Comparison of ENCODE assay signal across 1 cellular context in the genomic region with DNA sequence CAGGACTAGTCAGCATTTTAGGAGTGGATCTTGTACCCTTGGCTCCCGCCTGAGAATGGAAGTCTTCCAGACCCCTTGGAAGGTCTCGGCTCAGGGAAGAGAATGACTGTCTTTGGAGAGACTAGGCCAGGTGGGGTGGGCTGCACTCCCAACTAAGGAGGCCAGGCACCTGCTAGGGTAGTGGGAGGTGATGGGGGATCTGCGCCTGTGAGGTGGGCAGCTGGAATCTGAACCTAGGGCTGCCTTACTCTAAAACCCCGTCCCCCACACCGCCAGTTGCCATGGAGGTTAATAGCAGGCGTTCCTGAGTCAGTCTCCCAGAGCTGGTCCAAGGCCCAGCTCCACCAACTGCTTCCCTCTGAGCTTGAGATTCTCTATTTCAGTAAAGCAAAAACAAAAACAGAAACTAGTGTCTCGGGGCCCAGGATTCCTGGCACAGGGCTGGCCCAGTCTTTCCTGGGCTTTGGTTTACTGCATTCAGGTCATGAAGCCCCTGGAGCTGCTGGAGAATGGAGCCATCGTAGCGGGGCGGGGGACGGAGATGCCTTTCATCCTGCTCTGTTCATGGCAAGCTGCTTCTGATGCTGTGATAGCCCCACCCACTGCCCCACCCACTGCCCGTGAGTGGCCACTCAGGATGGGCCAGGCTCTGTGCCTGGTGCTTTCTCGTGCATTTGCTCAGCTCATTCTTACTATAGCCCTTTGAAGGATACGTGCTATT.
TF ChIP-seq lines count a peak whose summit lies in the region.

No MANE protein-coding gene starts in this region.

TF ChIP-seq in K562, 482 proteins besides CTCF, POLR2A, EP300 and RAD21 (continued from another document):
- TF ChIP-seq ZNF280B (CRISPR knock-in tag; IDR thresholded peaks at IDR 0.05) (no peak), KLF1 (tag; IDR thresholded peaks at IDR 0.05) (no peak), CHD1 (IDR thresholded peaks at IDR 0.05; ENCODE audit: low read length) (no peak), SETDB1 (IDR thresholded peaks at IDR 0.05; ENCODE audit: low read length) (no peak), IFI16 (CRISPR knock-in tag; IDR thresholded peaks at IDR 0.05) (no peak), PTTG1 (tag; IDR thresholded peaks at IDR 0.05; ENCODE audit: low read depth) (no peak)
- TF ChIP-seq, protein P1, sequence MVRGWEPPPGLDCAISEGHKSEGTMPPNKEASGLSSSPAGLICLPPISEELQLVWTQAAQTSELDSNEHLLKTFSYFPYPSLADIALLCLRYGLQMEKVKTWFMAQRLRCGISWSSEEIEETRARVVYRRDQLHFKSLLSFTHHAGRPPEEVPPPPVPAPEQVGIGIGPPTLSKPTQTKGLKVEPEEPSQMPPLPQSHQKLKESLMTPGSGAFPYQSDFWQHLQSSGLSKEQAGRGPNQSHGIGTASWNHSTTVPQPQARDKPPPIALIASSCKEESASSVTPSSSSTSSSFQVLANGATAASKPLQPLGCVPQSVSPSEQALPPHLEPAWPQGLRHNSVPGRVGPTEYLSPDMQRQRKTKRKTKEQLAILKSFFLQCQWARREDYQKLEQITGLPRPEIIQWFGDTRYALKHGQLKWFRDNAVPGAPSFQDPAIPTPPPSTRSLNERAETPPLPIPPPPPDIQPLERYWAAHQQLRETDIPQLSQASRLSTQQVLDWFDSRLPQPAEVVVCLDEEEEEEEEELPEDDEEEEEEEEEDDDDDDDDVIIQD (CRISPR knock-in tag; IDR thresholded peaks at IDR 0.05), result no peak
